In genomic region chr19:39539519-39540332, GRCh38 we compare ENCODE assay signal across 1 cellular context.
TF ChIP-seq lines count a peak whose summit lies in the region.

A gene with protein sequence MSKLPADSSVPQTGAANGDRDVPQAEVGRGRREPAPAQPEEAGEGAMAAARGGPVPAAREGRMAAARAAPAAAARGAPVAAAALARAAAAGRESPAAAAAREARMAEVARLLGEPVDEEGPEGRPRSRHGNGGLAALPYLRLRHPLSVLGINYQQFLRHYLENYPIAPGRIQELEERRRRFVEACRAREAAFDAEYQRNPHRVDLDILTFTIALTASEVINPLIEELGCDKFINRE (minus strand): TSS chr19:39540161. CDS start chr19:39540079, 82 bp downstream.

TF ChIP-seq in A549, 52 proteins besides CTCF, POLR2A, EP300 and RAD21 (continued from another document):
- TF ChIP-seq, protein P1, sequence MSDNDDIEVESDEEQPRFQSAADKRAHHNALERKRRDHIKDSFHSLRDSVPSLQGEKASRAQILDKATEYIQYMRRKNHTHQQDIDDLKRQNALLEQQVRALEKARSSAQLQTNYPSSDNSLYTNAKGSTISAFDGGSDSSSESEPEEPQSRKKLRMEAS (IDR thresholded peaks at IDR 0.05), result peak; percentile 88
- peak; percentile 77 for TF ChIP-seq SMC3 (IDR thresholded peaks at IDR 0.05)
